23 cellular contexts compared by ENCODE assay signal in the genomic region with DNA sequence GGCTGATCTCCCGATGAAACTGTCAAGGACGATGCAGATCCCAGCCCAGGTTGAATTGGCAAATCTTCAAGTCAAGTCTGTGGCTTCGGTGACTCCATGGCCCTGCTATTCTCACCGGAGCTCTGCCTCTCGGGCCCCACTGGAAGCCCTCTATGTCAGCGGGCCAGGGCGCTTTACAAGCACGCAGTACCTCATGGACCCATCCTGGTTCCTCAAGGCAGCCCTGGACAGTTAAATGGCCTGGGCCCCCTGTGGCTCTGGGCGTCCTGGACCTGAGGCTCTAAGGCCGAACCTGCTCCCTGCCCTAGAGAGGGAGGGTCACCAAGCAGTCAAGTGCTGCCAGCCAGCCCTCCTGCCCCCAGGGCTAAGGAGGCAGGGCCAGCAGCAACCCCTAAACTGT. TPM values are rescaled to one million over a fixed set of nuclear protein-coding genes. Genes with fewer than 3 reads are reported as not detected.
DNase-seq lines count a peak whose midpoint lies in the region; ATAC-seq and TF ChIP-seq lines count a peak whose summit lies in the region.
"Had no signal": no experiment of that assay in that cellular context is flagged by ENCODE, and none has a peak within 500 bp of the region (broad histone marks: within the 10 kb centered on the region; RNA-seq: fewer than 3 reads in every experiment).

No MANE protein-coding gene starts in this region.

- H3K27ac ChIP-seq in heart right ventricle (peak overlapping the region in 7 of 10 donors; percentile 21 to 77 (median 42)), SJCRH30 (no peak overlapping the region; the same call in 1 of the 2 replicates), right cardiac atrium (ENCODE audit: low read length) (peak overlapping the region; percentile 7), gastroesophageal sphincter (no peak overlapping the region)
- H3K27ac ChIP-seq: ascending aorta; BLaER1 treated with 17β-estradiol and CSF1 and Interleukin-3, amounts not matched to agents 10 nM and 100 nM; esophagus muscularis mucosa; left lung; VCaP had no signal

- H3K27me3 ChIP-seq in heart right ventricle = peaks cover 0 to 66% (median 27%) of the 10 kb centered on the region in 7 donors
- no peaks in the 10 kb centered on the region for H3K27me3 ChIP-seq in SJCRH30
- no peaks in the 10 kb centered on the region for H3K27me3 ChIP-seq in right cardiac atrium (ENCODE audit: control insufficient read depth, insufficient read depth)
- H3K27me3 ChIP-seq in gastroesophageal sphincter = peaks cover 88% of the 10 kb centered on the region
- H3K27me3 ChIP-seq: ascending aorta had no signal

- no peak for TF ChIP-seq POLR2A in gastroesophageal sphincter (IDR thresholded peaks at IDR 0.05)

- peaks cover 60% of the 10 kb centered on the region for H3K27me3 Mint-ChIP-seq in type B pancreatic cell

- 54 to 70% methylated on average over 10 of the region's 10 CpGs for WGBS in heart right ventricle, 2 donors
- 71% methylated on average over 10 of the region's 10 CpGs for WGBS in right cardiac atrium
- 83 to 91% methylated on average over 2 of the region's 10 CpGs for WGBS in gastroesophageal sphincter (ENCODE audit: low coverage in 1 of 2), 2 donors

- intact Hi-C loops in heart right ventricle (cut with DNase I) = loop anchor here (2.0 to 10.0 kb wide), 19 partner anchors 51 to 578 kb away; partner anchors contain the start of gene ATP6V0E1 (in 5 of the 10)
- intact Hi-C loops in Right ventricle myocardium inferior (cut with DNase I) = loop anchor here (1.0 to 10.0 kb wide), 4 partner anchors 118 to 568 kb away; partner anchors contain the start of gene ATP6V0E1
- intact Hi-C loops in right cardiac atrium (cut with DNase I) = loop anchor here (2.0 to 10.0 kb wide), 6 partner anchors 116 to 578 kb away; partner anchors contain the start of gene ATP6V0E1 (in 1 of the 4)

- H3K9me3 ChIP-seq in heart right ventricle (no peaks in the 10 kb centered on the region), SJCRH30 (replicated peaks) (no peaks in the 10 kb centered on the region), right cardiac atrium (ENCODE audit: control insufficient read depth, low read length) (no peaks in the 10 kb centered on the region), gastroesophageal sphincter (no peaks in the 10 kb centered on the region)
- H3K9me3 ChIP-seq: ascending aorta, esophagus muscularis mucosa, left lung had no signal

- H3K9me3 Mint-ChIP-seq in type B pancreatic cell = no peaks in the 10 kb centered on the region
- H3K9me3 Mint-ChIP-seq: T-helper 1 cell treated with Interleukin-12 subunit alpha and Interleukin-12 subunit beta and Interleukin-4 antibody, amounts not matched to agents 30 μg/mL and 1 μg/mL, for 36 hours had no signal

- ATAC-seq in heart right ventricle (peak in 4 of 8 donors; percentile 6 to 16 (median 9)), Right ventricle myocardium inferior (no peak), right cardiac atrium (no peak), GM19351 (IDR thresholded peaks at IDR 0.05; ENCODE audit: unreplicated experiment) (no peak), gastroesophageal sphincter (no peak), omental fat pad (ENCODE audit: low FRiP score) (no peak)

- TF ChIP-seq CTCF in heart right ventricle (IDR thresholded peaks at IDR 0.05) = no peak
- no peak for TF ChIP-seq CTCF in type B pancreatic cell (conservative IDR thresholded peaks at IDR 0.05)
- no peak for TF ChIP-seq CTCF in gastroesophageal sphincter (IDR thresholded peaks at IDR 0.05)
- TF ChIP-seq CTCF in omental fat pad (IDR thresholded peaks at IDR 0.05) = no peak

- peaks cover 6% of the 10 kb centered on the region for H3K4me1 Mint-ChIP-seq in type B pancreatic cell (ENCODE audit: unreplicated experiment)

- peaks cover 4% of the 10 kb centered on the region for H3K36me3 Mint-ChIP-seq in type B pancreatic cell

- H3K4me1 ChIP-seq in heart right ventricle (peaks cover 0 to 39% (median 7%) of the 10 kb centered on the region in 9 donors), SJCRH30 (no peaks in the 10 kb centered on the region), right cardiac atrium (ENCODE audit: control insufficient read depth, insufficient read depth, low read length) (no peaks in the 10 kb centered on the region), gastroesophageal sphincter (peaks cover 0 to 13% (median 8%) of the 10 kb centered on the region in 3 donors)

- no peak overlapping the region for H3K4me3 ChIP-seq in heart right ventricle
- peak overlapping the region; percentile 56; the same call in 1 of the 2 replicates for H3K4me3 ChIP-seq in SJCRH30
- no peak overlapping the region for H3K4me3 ChIP-seq in right cardiac atrium (ENCODE audit: low read length)
- no peak overlapping the region for H3K4me3 ChIP-seq in gastroesophageal sphincter
- H3K4me3 ChIP-seq: left lung had no signal

- no peak for TF ChIP-seq EP300 in gastroesophageal sphincter (IDR thresholded peaks at IDR 0.05)

- no peak for DNase-seq in heart right ventricle
- no peak for DNase-seq in Right ventricle myocardium inferior (ENCODE audit: missing footprints)
- no peak for DNase-seq in SJCRH30
- DNase-seq in right cardiac atrium = peak in 1 of 3 donors; percentile 50
- DNase-seq in type B pancreatic cell (ENCODE audit: extremely low spot score, unreplicated experiment) = no peak
- no peak for DNase-seq in omental fat pad (ENCODE audit: low spot score)
- DNase-seq: ACHN; cerebellar nuclear complex; effector memory CD4-positive, alpha-beta T cell; KBM-7; retina; SIG-M5; stimulated activated CD8-positive, alpha-beta memory T cell treated with anti-CD3 and anti-CD28 coated beads, Interleukin-4, amount 100 ng/mL, for 48 hours had no signal

- H3K27ac Mint-ChIP-seq in type B pancreatic cell = no peak overlapping the region
- H3K27ac Mint-ChIP-seq: T-helper 1 cell treated with Interleukin-12 subunit alpha and Interleukin-12 subunit beta and Interleukin-4 antibody, amounts not matched to agents 30 μg/mL and 1 μg/mL, for 36 hours had no signal

- H3K4me3 Mint-ChIP-seq in type B pancreatic cell = peak overlapping the region; percentile 72
- H3K4me3 Mint-ChIP-seq: T-helper 1 cell treated with Interleukin-12 subunit alpha and Interleukin-12 subunit beta and Interleukin-4 antibody, amounts not matched to agents 30 μg/mL and 1 μg/mL, for 36 hours had no signal

- H3K36me3 ChIP-seq in heart right ventricle (no peaks in the 10 kb centered on the region), SJCRH30 (no peaks in the 10 kb centered on the region), gastroesophageal sphincter (no peaks in the 10 kb centered on the region)
- H3K36me3 ChIP-seq: ascending aorta; BLaER1 treated with 17β-estradiol and CSF1 and Interleukin-3, amounts not matched to agents 10 nM and 100 nM; esophagus muscularis mucosa; left lung had no signal

RNA-seq across cellular contexts. Expression of gene STC2, which starts 45.3 kb away (rescaled TPM):
- total RNA-seq in heart right ventricle (10 to 100 TPM in 3 of 10 donors, 1 to 10 TPM in 7; 3.7 to 26.9 (median 6.8) TPM), Right ventricle myocardium inferior (10.4 TPM), right cardiac atrium (10 to 100 TPM in 3 of 4 donors, 1 to 10 TPM in 1; 9.4 to 13.0 (median 11.6) TPM), type B pancreatic cell (ENCODE audit: low replicate concordance) (25.7 and 45.3 TPM in 2 replicates), gastroesophageal sphincter (100 to 1,000 TPM in 2 of 4 donors, 10 to 100 TPM in 2; 34.1 to 116 (median 84.6) TPM), omental fat pad (10 to 100 TPM; 15.8 to 45.9 (median 29.1) TPM)
- polyA plus RNA-seq in heart right ventricle (1 to 10 TPM; 4.0 to 4.6 TPM), right cardiac atrium (11.7 TPM)
- 114 TPM in 2 replicates for total RNA-seq in SJCRH30 (2014; rRNA removed; shearing (Covaris generic))

RNA-seq across cellular contexts. Expression of gene NKX2-5, which starts 47.9 kb away (rescaled TPM):
- total RNA-seq in heart right ventricle (100 to 1,000 TPM; 137 to 295 (median 192) TPM), Right ventricle myocardium inferior (261 TPM), right cardiac atrium (100 to 1,000 TPM; 176 to 241 (median 220) TPM), type B pancreatic cell (ENCODE audit: low replicate concordance) (1.00 and 3.2 TPM in 2 replicates), gastroesophageal sphincter (not detected), omental fat pad (1 to 10 TPM in 1 of 4 donors, under 1 TPM in 1, not detected in 2; 0.56 to 1.1 TPM)
- polyA plus RNA-seq in heart right ventricle (100 to 1,000 TPM in 1 of 2 donors, 10 to 100 TPM in 1; 69.1 to 274 TPM), right cardiac atrium (250 TPM)
- total RNA-seq in SJCRH30 (2014; rRNA removed; shearing (Covaris generic)) = 25.6 and 26.7 TPM in 2 replicates
- total RNA-seq: ascending aorta, esophagus muscularis mucosa, glomerular endothelial cell, left lung, mucosa of gallbladder had no signal

Comparison
In these comparisons a context has a peak if more than half of its experiments do, and no peak if none do; other contexts are left out.
1. H3K27ac ChIP-seq: peak in heart right ventricle (7 of 10) and right cardiac atrium (single experiment); none in SJCRH30 (single experiment) and gastroesophageal sphincter (0 of 4).